ENCODE assay signal across 17 cellular contexts in the genomic region with DNA sequence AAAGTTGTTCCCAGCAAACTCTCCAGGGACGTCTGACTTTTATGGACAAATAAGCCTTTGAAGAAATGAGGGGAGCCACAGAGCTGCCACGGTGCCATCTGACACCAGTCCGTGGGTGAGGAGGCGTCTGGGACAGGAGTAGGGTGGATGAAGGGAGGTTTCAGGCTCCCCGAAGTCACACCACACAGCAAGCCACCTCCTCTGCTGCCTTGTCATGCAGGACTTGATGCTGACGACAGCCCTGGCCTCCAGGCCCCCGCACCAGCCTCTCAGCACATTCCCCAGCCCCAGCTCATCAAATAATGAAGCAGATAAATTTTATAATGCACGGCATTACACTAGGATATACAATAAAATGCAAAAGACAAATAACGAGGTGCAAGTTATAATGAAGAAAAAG.
DNase-seq lines count a peak whose midpoint lies in the region; ATAC-seq, FAIRE-seq and TF ChIP-seq lines count a peak whose summit lies in the region.
"Had no signal": no experiment of that assay in that cellular context is flagged by ENCODE, and none has a peak within 500 bp of the region (broad histone marks: within the 10 kb centered on the region; RNA-seq: fewer than 3 reads in every experiment).

No MANE protein-coding gene starts in this region.

- H3K14ac ChIP-seq in neuronal stem cell (ENCODE audit: low read length), result no peak overlapping the region

- H2BK15ac ChIP-seq in neuronal stem cell (ENCODE audit: low read length), result no peak overlapping the region

- no peak overlapping the region for H3K4ac ChIP-seq in neuronal stem cell (ENCODE audit: low read length)

- TF ChIP-seq EP300 in transverse colon (IDR thresholded peaks at IDR 0.05; ENCODE audit: low read depth), result no peak

- TF ChIP-seq POLR2A in transverse colon (IDR thresholded peaks at IDR 0.05), result no peak

- H3K18ac ChIP-seq in neuronal stem cell (ENCODE audit: low read length), result no peak overlapping the region

- H3K27ac ChIP-seq in GM23248 (no peak overlapping the region), OCI-LY3 (ENCODE audit: low read length) (peak overlapping the region; percentile 96), neuronal stem cell (replicated peaks; ENCODE audit: low read length) (no peak overlapping the region), kidney (ENCODE audit: low read depth in 2 of 2, low read length in 2 of 2) (no peak overlapping the region), transverse colon (no peak overlapping the region)
- H3K27ac ChIP-seq: Peyer's patch had no signal

- H3K4me1 ChIP-seq in GM23248 (ENCODE audit: insufficient read depth) (no peaks in the 10 kb centered on the region), OCI-LY3 (ENCODE audit: low read length) (peaks cover 91% of the 10 kb centered on the region), neuronal stem cell (ENCODE audit: control insufficient read depth in 2 of 2, insufficient read depth in 1 of 2, low read depth in 1 of 2, low read length in 2 of 2) (peaks cover 11% of the 10 kb centered on the region in 2 donors), kidney (ENCODE audit: control insufficient read depth in 1 of 2, insufficient read depth in 1 of 2, low read depth in 1 of 2, low read length in 2 of 2) (no peaks in the 10 kb centered on the region), transverse colon (no peaks in the 10 kb centered on the region)
- H3K4me1 ChIP-seq: Peyer's patch had no signal

- no peaks in the 10 kb centered on the region for H3K9me2 ChIP-seq in GM23248 (ENCODE audit: insufficient read depth)

- no peak overlapping the region for H3K23ac ChIP-seq in neuronal stem cell (ENCODE audit: low read depth, low read length, poor library complexity)

- H4K8ac ChIP-seq in neuronal stem cell (ENCODE audit: low read depth, low read length), result no peak overlapping the region

- no peak for FAIRE-seq in kidney (lab: Jason Lieb, UNC)

- no peak for ATAC-seq in HG02610 (IDR thresholded peaks at IDR 0.05; ENCODE audit: unreplicated experiment)
- ATAC-seq: HCT116, Right ventricle myocardium inferior had no signal

- no peak overlapping the region for H2AFZ ChIP-seq in GM23248
- H2AFZ ChIP-seq in OCI-LY3 (ENCODE audit: low read depth, low read length), result no peak overlapping the region
- peak overlapping the region; percentile 85 for H2AFZ ChIP-seq in neuronal stem cell (ENCODE audit: low read length)

- no peak overlapping the region for H4K91ac ChIP-seq in neuronal stem cell (ENCODE audit: low read depth, low read length, poor library complexity)

- H3K4me2 ChIP-seq in GM23248 (ENCODE audit: unreplicated experiment) (no peak overlapping the region), OCI-LY3 (ENCODE audit: low read length) (peak overlapping the region; percentile 61), neuronal stem cell (ENCODE audit: insufficient read depth, low read length, poor library complexity, severe bottlenecking) (no peak overlapping the region)

- H3K79me2 ChIP-seq in GM23248 (ENCODE audit: insufficient read depth) (no peaks in the 10 kb centered on the region), OCI-LY3 (ENCODE audit: low read length) (no peaks in the 10 kb centered on the region)

- peaks cover 23% of the 10 kb centered on the region for H3K27me3 ChIP-seq in GM23248 (replicated peaks; ENCODE audit: insufficient read depth)
- H3K27me3 ChIP-seq in OCI-LY3 (ENCODE audit: low read depth, low read length), result no peaks in the 10 kb centered on the region
- H3K27me3 ChIP-seq in neuronal stem cell (ENCODE audit: control insufficient read depth in 3 of 3, insufficient read depth in 3 of 3, low read depth in 1 of 3, low read length in 3 of 3), result peaks cover 0 to 22% (median 0%) of the 10 kb centered on the region in 3 experiments
- H3K27me3 ChIP-seq in transverse colon, result no peaks in the 10 kb centered on the region
- H3K27me3 ChIP-seq: BE2C, Peyer's patch had no signal

- intact Hi-C loops in kidney (cut with DNase I), result no loop called here
- intact Hi-C loops in transverse colon (cut with DNase I; ENCODE audit: low total_unique reads), result no loop called here

- H3F3A ChIP-seq in GM23248 (ENCODE audit: insufficient read depth), result no peaks in the 10 kb centered on the region

- in situ Hi-C loops in GM23248 (cut with MboI) (no loop called here), transverse colon (cut with MboI; ENCODE audit: low pct_ligation_motif_present in 1 of 4, low pct_unique_long_range_greater_than_20kb in 1 of 4, low sequenced_read_pairs in 3 of 4) (no loop called here)

- H2AK5ac ChIP-seq in neuronal stem cell (ENCODE audit: low read depth, low read length), result no peak overlapping the region

- WGBS in GM23248 (ENCODE audit: low coverage in 1 of 2, low lambda C conversion rate in 2 of 2, missing lambda C conversion rate in 2 of 2), 2 experiments, result 21 to 22% methylated on average over 9 of the region's 9 CpGs
- WGBS in neuronal stem cell (ENCODE audit: extremely low coverage in 2 of 2, insufficient read length in 2 of 2, insufficient replicate concordance in 1 of 2), 2 donors, result no CpG with 5 or more reads among the region's 9 CpGs
- 76 to 88% methylated on average over 2 to 9 of the region's 9 CpGs for WGBS in transverse colon (ENCODE audit: low coverage in 1 of 2), 2 donors

- DNase-seq in GM23248, result peak; percentile 18
- DNase-seq in foreskin fibroblast, result peak; percentile 17 to 22
- DNase-seq in neuronal stem cell (ENCODE audit: low spot score), result no peak
- DNase-seq in SKM-1 treated with dmso at 0.1 percent for 144 hours (lab: John Stamatoyannopoulos, UW; ENCODE audit: unreplicated experiment), result no peak
- no peak for DNase-seq in kidney
- DNase-seq in transverse colon, result no peak
- DNase-seq: 8988T; BE2C; Calu3; CD4-positive, alpha-beta T cell; NCI-H187; NCI-H510A; Peyer's patch had no signal

- H3K4me3 ChIP-seq in GM23248 (no peak overlapping the region), OCI-LY3 (ENCODE audit: low read length) (peak overlapping the region; percentile 38; the same call in 1 of the 2 replicates), foreskin fibroblast (ENCODE audit: low read depth in 1 of 2, low read length in 2 of 2) (no peak overlapping the region), neuronal stem cell (ENCODE audit: low read length in 2 of 2) (no peak overlapping the region), kidney (ENCODE audit: low read length in 2 of 2) (no peak overlapping the region), transverse colon (no peak overlapping the region)
- H3K4me3 ChIP-seq: Peyer's patch had no signal

- no peak overlapping the region for H2BK120ac ChIP-seq in neuronal stem cell (ENCODE audit: low read depth, low read length)

- H3K36me3 ChIP-seq in GM23248 (ENCODE audit: low read depth) (no peaks in the 10 kb centered on the region), OCI-LY3 (replicated peaks; ENCODE audit: low read depth, low read length) (no peaks in the 10 kb centered on the region), neuronal stem cell (replicated peaks in 1 of 2; ENCODE audit: control insufficient read depth in 2 of 2, insufficient read depth in 2 of 2, low read length in 2 of 2) (no peaks in the 10 kb centered on the region), kidney (ENCODE audit: control insufficient read depth in 1 of 2, insufficient read depth in 2 of 2, low read length in 2 of 2) (no peaks in the 10 kb centered on the region), transverse colon (no peaks in the 10 kb centered on the region)
- H3K36me3 ChIP-seq: BE2C, Peyer's patch had no signal

- no peaks in the 10 kb centered on the region for H4K20me1 ChIP-seq in GM23248 (ENCODE audit: insufficient read depth)
- H4K20me1 ChIP-seq in OCI-LY3 (ENCODE audit: insufficient read depth, low read length), result no peaks in the 10 kb centered on the region

- H3K79me1 ChIP-seq in neuronal stem cell (ENCODE audit: low read depth, low read length), result no peaks in the 10 kb centered on the region

- H3K9me3 ChIP-seq in GM23248 (ENCODE audit: low read depth), result no peaks in the 10 kb centered on the region
- no peaks in the 10 kb centered on the region for H3K9me3 ChIP-seq in OCI-LY3 (ENCODE audit: insufficient read depth, low read length)
- no peaks in the 10 kb centered on the region for H3K9me3 ChIP-seq in neuronal stem cell (replicated peaks in 1 of 2; ENCODE audit: control insufficient read depth in 2 of 2, insufficient read depth in 1 of 2, low read depth in 1 of 2, low read length in 2 of 2)
- no peaks in the 10 kb centered on the region for H3K9me3 ChIP-seq in kidney (ENCODE audit: control insufficient read depth in 1 of 2, low read length in 2 of 2)
- no peaks in the 10 kb centered on the region for H3K9me3 ChIP-seq in transverse colon
- H3K9me3 ChIP-seq: BE2C, Peyer's patch had no signal

- TF ChIP-seq CTCF in OCI-LY3 (IDR thresholded peaks at IDR 0.05; ENCODE audit: low read depth, low read length) (no peak), foreskin fibroblast (IDR thresholded peaks at IDR 0.05; ENCODE audit: low read depth, low read length) (no peak), kidney (IDR thresholded peaks at IDR 0.05; ENCODE audit: borderline replicate concordance, extremely low read depth, insufficient read depth) (no peak), transverse colon (IDR thresholded peaks at IDR 0.05) (no peak)

- no peak overlapping the region for H2BK5ac ChIP-seq in neuronal stem cell (ENCODE audit: low read length)

- H3K9ac ChIP-seq in GM23248 (no peak overlapping the region), OCI-LY3 (ENCODE audit: low read length) (peak overlapping the region; percentile 79), neuronal stem cell (ENCODE audit: low read depth, low read length, poor library complexity) (no peak overlapping the region), kidney (ENCODE audit: low read length in 2 of 2) (no peak overlapping the region)

- H2BK12ac ChIP-seq in neuronal stem cell (ENCODE audit: low read length), result no peak overlapping the region

Comparison
In these comparisons a context has a peak if more than half of its experiments do, and no peak if none do; other contexts are left out.
1. DNase-seq: peak in GM23248 (single experiment) and foreskin fibroblast (2 of 2); none in neuronal stem cell (single experiment), SKM-1 treated with dmso at 0.1 percent for 144 hours (single experiment), kidney (single experiment) and transverse colon (single experiment).